Comparison of ENCODE assay signal across 27 cellular contexts in the genomic region with DNA sequence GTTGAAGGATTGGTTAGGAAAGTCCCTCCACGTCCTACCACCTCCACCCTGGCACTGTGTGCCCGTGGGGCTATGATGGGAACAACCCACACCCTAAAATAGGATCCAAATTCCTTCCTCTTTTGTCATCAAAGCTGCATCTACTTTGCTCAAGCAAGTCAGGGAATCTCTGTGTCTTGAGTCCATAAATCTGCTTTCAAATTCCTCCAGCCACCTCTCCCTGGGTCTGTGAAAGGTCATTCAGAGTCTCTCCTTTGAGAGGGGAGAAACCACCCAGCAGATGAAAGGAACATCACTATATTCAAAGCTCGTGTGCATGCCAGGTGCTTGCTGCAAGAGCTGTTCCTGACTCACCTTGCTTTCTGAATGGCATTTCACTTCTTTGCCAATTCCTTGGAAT.
A peak's percentile ranks its signal among the peaks of the same experiment; 100 is the strongest.
DNase-seq lines count a peak whose midpoint lies in the region; ATAC-seq and TF ChIP-seq lines count a peak whose summit lies in the region.
"Had no signal": no experiment of that assay in that cellular context is flagged by ENCODE, and none has a peak within 500 bp of the region (broad histone marks: within the 10 kb centered on the region; RNA-seq: fewer than 3 reads in every experiment).

No MANE protein-coding gene starts in this region.

- no peaks in the 10 kb centered on the region for H3K4me1 ChIP-seq in breast epithelium
- peaks cover 10% of the 10 kb centered on the region for H3K4me1 ChIP-seq in foreskin keratinocyte
- no peaks in the 10 kb centered on the region for H3K4me1 ChIP-seq in Karpas-422 (ENCODE audit: low read length)
- H3K4me1 ChIP-seq: left ventricle myocardium inferior, psoas muscle, testis had no signal

- H3K9me3 ChIP-seq in breast epithelium = no peaks in the 10 kb centered on the region
- no peaks in the 10 kb centered on the region for H3K9me3 ChIP-seq in Karpas-422 (ENCODE audit: low read length)
- H3K9me3 ChIP-seq: ascending aorta, left ventricle myocardium inferior, psoas muscle, testis had no signal

- H2AFZ ChIP-seq in Karpas-422 (ENCODE audit: low read length) = no peak overlapping the region

- H3K4me2 ChIP-seq in Karpas-422 (ENCODE audit: low read depth, low read length, poor library complexity, severe bottlenecking) = no peak overlapping the region

- H3K4me1 Mint-ChIP-seq in MCF 10A (ENCODE audit: insufficient read depth, unreplicated experiment) (peaks cover 24% of the 10 kb centered on the region), osteocyte (ENCODE audit: unreplicated experiment) (peaks cover 8% of the 10 kb centered on the region)

- no peaks in the 10 kb centered on the region for H3K9me3 Mint-ChIP-seq in MCF 10A (ENCODE audit: unreplicated experiment)
- no peaks in the 10 kb centered on the region for H3K9me3 Mint-ChIP-seq in osteocyte (ENCODE audit: unreplicated experiment)
- H3K9me3 Mint-ChIP-seq: activated CD8-positive, alpha-beta T cell treated with anti-CD3 and anti-CD28 coated beads for 36 hours; activated T-helper 2 cell treated with anti-CD3 and anti-CD28 coated beads, Interferon-gamma antibody, Interleukin-2, Interleukin-4, amounts not matched to agents 10 μg/mL and 5 μg/mL and 100 μg/mL, durations not matched to agents 14 hours and 24 hours and 36 hours; effector memory CD8-positive, alpha-beta T cell; HFFc6; naive B cell; T-helper 1 cell treated with Interleukin-12 subunit alpha and Interleukin-12 subunit beta and Interleukin-4 antibody, amounts not matched to agents 30 μg/mL and 1 μg/mL, for 36 hours had no signal

- intact Hi-C loops in MCF 10A (cut with micrococcal nuclease) = no loop called here
- intact Hi-C loops in breast epithelium (cut with DNase I; ENCODE audit: low total_unique reads) = no loop called here

- no TSS peak for BruUV-seq in MCF 10A (replicated peaks; lab: Mats Ljungman, UMichigan)

- H3K36me3 ChIP-seq in breast epithelium (no peaks in the 10 kb centered on the region), Karpas-422 (ENCODE audit: insufficient read depth, low read length) (no peaks in the 10 kb centered on the region)
- H3K36me3 ChIP-seq: ascending aorta, left ventricle myocardium inferior had no signal

- H3K4me3 ChIP-seq in breast epithelium (no peak overlapping the region), Karpas-422 (ENCODE audit: low read length) (no peak overlapping the region)
- H3K4me3 ChIP-seq: ascending aorta, left ventricle myocardium inferior, psoas muscle, testis had no signal

- H3K36me3 Mint-ChIP-seq in MCF 10A (ENCODE audit: insufficient read depth, unreplicated experiment) (peaks cover 6% of the 10 kb centered on the region), osteocyte (ENCODE audit: unreplicated experiment) (no peaks in the 10 kb centered on the region)
- H3K36me3 Mint-ChIP-seq: activated naive CD8-positive, alpha-beta T cell; naive B cell had no signal

- CTCF ChIA-PET in MCF 10A (lab: Yijun Ruan, JAX) = interaction anchor here (0.6 to 3.7 kb wide), 5 partner anchors 21 to 502 kb away, joined by 3 to 19 read pairs (median 3); no protein-coding TSS in a partner anchor

- POLR2A ChIA-PET in MCF 10A (lab: Yijun Ruan, JAX) = interaction anchor here (0.6 to 2.7 kb wide), 19 partner anchors 9 to 480 kb away, joined by 3 to 26 read pairs (median 4); no protein-coding TSS in a partner anchor

- peak; percentile 83 for DNase-seq in MCF 10A (ENCODE audit: unreplicated experiment)
- no peak for DNase-seq in breast epithelium (ENCODE audit: low spot score in 2 of 2)
- DNase-seq in T1000 (lab: John Stamatoyannopoulos, UW) = peak; percentile 25
- peak; percentile 81 to 91 for DNase-seq in foreskin keratinocyte
- no peak for DNase-seq in osteocyte (ENCODE audit: extremely low spot score, unreplicated experiment)
- no peak for DNase-seq in NCI-H2227 (lab: John Stamatoyannopoulos, UW; ENCODE audit: unreplicated experiment)
- no peak for DNase-seq in Karpas-422
- DNase-seq: 8988T; activated CD8-positive, alpha-beta T cell treated with anti-CD3 and anti-CD28 coated beads for 36 hours; AML-193; caudate nucleus; cortex of kidney; effector memory CD8-positive, alpha-beta T cell; HFFc6; hippocampal formation; left ventricle myocardium inferior; naive B cell; NCI-H2171 treated with DMSO at 0.1 percent for 48 hours; NCI-H526; psoas muscle; stimulated activated naive CD4-positive, alpha-beta T cell treated with Interleukin-2 at 50 U/mL for 16 hours; testis had no signal

- no peaks in the 10 kb centered on the region for H3K79me2 ChIP-seq in Karpas-422 (ENCODE audit: low read length)

- H3K4me3 Mint-ChIP-seq in MCF 10A (ENCODE audit: unreplicated experiment) = peak overlapping the region; percentile 49
- no peak overlapping the region for H3K4me3 Mint-ChIP-seq in osteocyte (ENCODE audit: unreplicated experiment)
- H3K4me3 Mint-ChIP-seq: activated CD8-positive, alpha-beta T cell treated with anti-CD3 and anti-CD28 coated beads for 36 hours; activated naive CD8-positive, alpha-beta T cell; effector memory CD8-positive, alpha-beta T cell; HFFc6; naive B cell; T-helper 1 cell treated with Interleukin-12 subunit alpha and Interleukin-12 subunit beta and Interleukin-4 antibody, amounts not matched to agents 30 μg/mL and 1 μg/mL, for 36 hours had no signal

- no peak overlapping the region for H3K9ac ChIP-seq in Karpas-422 (ENCODE audit: low read length)

- TF ChIP-seq CTCF in MCF 10A (IDR thresholded peaks at IDR 0.05; ENCODE audit: unreplicated experiment) (no peak), breast epithelium (IDR thresholded peaks at IDR 0.05) (no peak), foreskin keratinocyte (conservative IDR thresholded peaks at IDR 0.05) (no peak), osteocyte (IDR thresholded peaks at IDR 0.05) (no peak)

- H3K9me2 ChIP-seq in Karpas-422 (replicated peaks; ENCODE audit: insufficient read depth, low read length) = no peaks in the 10 kb centered on the region

- peak; percentile 89 for ATAC-seq in foreskin keratinocyte
- ATAC-seq in GM18520 (IDR thresholded peaks at IDR 0.05; ENCODE audit: unreplicated experiment) = no peak
- ATAC-seq: activated CD8-positive, alpha-beta T cell treated with anti-CD3 and anti-CD28 coated beads for 36 hours; effector memory CD8-positive, alpha-beta T cell; psoas muscle had no signal

- H3K27me3 Mint-ChIP-seq in MCF 10A (ENCODE audit: insufficient read depth, unreplicated experiment) = no peaks in the 10 kb centered on the region
- H3K27me3 Mint-ChIP-seq in osteocyte (ENCODE audit: unreplicated experiment) = peaks cover 6% of the 10 kb centered on the region

- no peak for TF ChIP-seq POLR2A in breast epithelium (IDR thresholded peaks at IDR 0.05)

- H3K27ac ChIP-seq in breast epithelium = no peak overlapping the region
- H3K27ac ChIP-seq in foreskin keratinocyte = peak overlapping the region; percentile 83
- H3K27ac ChIP-seq in Karpas-422 (ENCODE audit: low read length) = no peak overlapping the region
- H3K27ac ChIP-seq: ascending aorta, left ventricle myocardium inferior, psoas muscle, testis had no signal

- H3K27ac Mint-ChIP-seq in MCF 10A (ENCODE audit: low read depth, unreplicated experiment) = peak overlapping the region; percentile 83
- no peak overlapping the region for H3K27ac Mint-ChIP-seq in osteocyte (ENCODE audit: unreplicated experiment)
- H3K27ac Mint-ChIP-seq: activated CD8-positive, alpha-beta T cell treated with anti-CD3 and anti-CD28 coated beads for 36 hours; activated naive CD8-positive, alpha-beta T cell; activated T-helper 2 cell treated with anti-CD3 and anti-CD28 coated beads, Interferon-gamma antibody, Interleukin-2, Interleukin-4, amounts not matched to agents 10 μg/mL and 5 μg/mL and 100 μg/mL, durations not matched to agents 14 hours and 24 hours and 36 hours; effector memory CD8-positive, alpha-beta T cell; HFFc6; T-helper 1 cell treated with Interleukin-12 subunit alpha and Interleukin-12 subunit beta and Interleukin-4 antibody, amounts not matched to agents 30 μg/mL and 1 μg/mL, for 36 hours had no signal

- H4K20me1 ChIP-seq in Karpas-422 (ENCODE audit: insufficient read depth, low read depth, low read length) = no peaks in the 10 kb centered on the region

- no peaks in the 10 kb centered on the region for H3K27me3 ChIP-seq in breast epithelium
- no peaks in the 10 kb centered on the region for H3K27me3 ChIP-seq in foreskin keratinocyte
- no peaks in the 10 kb centered on the region for H3K27me3 ChIP-seq in Karpas-422 (ENCODE audit: low read length)
- H3K27me3 ChIP-seq: ascending aorta, testis had no signal

Comparison
In these comparisons a context has a peak if more than half of its experiments do, and no peak if none do; other contexts are left out.
1. DNase-seq: peak in MCF 10A (single experiment), T1000 (single experiment) and foreskin keratinocyte (2 of 2); none in breast epithelium (0 of 2), osteocyte (single experiment), NCI-H2227 (single experiment) and Karpas-422 (single experiment).